Comparison of ENCODE assay signal across 8 cellular contexts in genomic region chrX:18984381-18985185, GRCh38. TPM values are rescaled to one million over a fixed set of nuclear protein-coding genes. Genes with fewer than 3 reads are reported as not detected.
A peak's percentile ranks its signal among the peaks of the same experiment; 100 is the strongest.
DNase-seq lines count a peak whose midpoint lies in the region; ATAC-seq and TF ChIP-seq lines count a peak whose summit lies in the region.

No MANE protein-coding gene starts in this region.

- peaks cover 10% of the 10 kb centered on the region for H3K4me1 Mint-ChIP-seq in activated T-cell treated with anti-CD3 and anti-CD28 coated beads, Interleukin-2, amount 50 U/mL, for 4 hours (ENCODE audit: low read depth)
- peaks cover 5% of the 10 kb centered on the region for H3K4me1 Mint-ChIP-seq in stimulated activated effector memory CD8-positive, alpha-beta T cell treated with anti-CD3 and anti-CD28 coated beads, Interleukin-12 subunit alpha, Interleukin-12 subunit beta, amount 100 ng/mL, for 72 hours

- no peaks in the 10 kb centered on the region for H3K9me3 ChIP-seq in PC-3 (ENCODE audit: low read length)

- H3K9me2 ChIP-seq in PC-3 (replicated peaks; ENCODE audit: low read length), result no peaks in the 10 kb centered on the region

- no peaks in the 10 kb centered on the region for H3K36me3 Mint-ChIP-seq in activated T-cell treated with anti-CD3 and anti-CD28 coated beads, Interleukin-2, amount 50 U/mL, for 4 hours (ENCODE audit: insufficient read depth)
- H3K36me3 Mint-ChIP-seq in stimulated activated effector memory CD8-positive, alpha-beta T cell treated with anti-CD3 and anti-CD28 coated beads, Interleukin-12 subunit alpha, Interleukin-12 subunit beta, amount 100 ng/mL, for 72 hours, result no peaks in the 10 kb centered on the region

- peak overlapping the region; percentile 84 for H2AFZ ChIP-seq in PC-3 (ENCODE audit: low read length)

- ATAC-seq in GM21723 (IDR thresholded peaks at IDR 0.05; ENCODE audit: unreplicated experiment) (peak; percentile 87), PC-3 (peak; percentile 80), esophagus mucosa (peak; percentile 97)
- peak; percentile 86 to 88 for ATAC-seq in activated T-cell treated with anti-CD3 and anti-CD28 coated beads, Interleukin-2, amount 50 U/mL, for 4 hours
- peak; percentile 93 for ATAC-seq in stimulated activated effector memory CD8-positive, alpha-beta T cell treated with anti-CD3 and anti-CD28 coated beads, Interleukin-12 subunit alpha, Interleukin-12 subunit beta, amount 100 ng/mL, for 72 hours

- in situ Hi-C loops in KBM-7 (cut with MboI; ENCODE audit: low pct_unique_long_range_greater_than_20kb, low sequenced_read_pairs), result no loop called here

- intact Hi-C loops in PC-3 (cut with micrococcal nuclease), result no loop called here

- peaks cover 56% of the 10 kb centered on the region for H3K79me2 ChIP-seq in PC-3 (ENCODE audit: low read length)

- H3K27me3 Mint-ChIP-seq in activated T-cell treated with anti-CD3 and anti-CD28 coated beads, Interleukin-2, amount 50 U/mL, for 4 hours (ENCODE audit: low read depth), result no peaks in the 10 kb centered on the region

- H3K4me3 ChIP-seq in PC-3 (ENCODE audit: low read length), result peak overlapping the region; percentile 99

- peak overlapping the region; percentile 84 for H3K4me3 Mint-ChIP-seq in activated T-cell treated with anti-CD3 and anti-CD28 coated beads, Interleukin-2, amount 50 U/mL, for 4 hours
- peak overlapping the region; percentile 76 for H3K4me3 Mint-ChIP-seq in stimulated activated effector memory CD8-positive, alpha-beta T cell treated with anti-CD3 and anti-CD28 coated beads, Interleukin-12 subunit alpha, Interleukin-12 subunit beta, amount 100 ng/mL, for 72 hours

- H3K27ac ChIP-seq in PC-3 (ENCODE audit: low read length), result peak overlapping the region; percentile 71

- no peaks in the 10 kb centered on the region for H3K27me3 ChIP-seq in PC-3 (ENCODE audit: low read length)

- CTCF ChIA-PET in PC-3 (lab: Charles Lee), result no interaction called here

- no TSS peak for BruUV-seq in PC-3 (replicated peaks; lab: Mats Ljungman, UMichigan)

- peaks cover 23% of the 10 kb centered on the region for H3K4me1 ChIP-seq in PC-3 (ENCODE audit: insufficient read depth, low read length)

- POLR2A ChIA-PET in PC-3 (lab: Charles Lee; ENCODE audit: unreplicated experiment), result interaction anchor here (0.6 to 1.0 kb wide), 4 partner anchors 8 to 24 kb away, joined by 4 to 6 read pairs (median 5); no protein-coding TSS in a partner anchor

- H4K20me1 ChIP-seq in PC-3 (ENCODE audit: low read length), result no peaks in the 10 kb centered on the region

- peak overlapping the region; percentile 89 for H3K27ac Mint-ChIP-seq in stimulated activated effector memory CD8-positive, alpha-beta T cell treated with anti-CD3 and anti-CD28 coated beads, Interleukin-12 subunit alpha, Interleukin-12 subunit beta, amount 100 ng/mL, for 72 hours

- H3K9me3 Mint-ChIP-seq in activated T-cell treated with anti-CD3 and anti-CD28 coated beads, Interleukin-2, amount 50 U/mL, for 4 hours, result no peaks in the 10 kb centered on the region
- H3K9me3 Mint-ChIP-seq in stimulated activated effector memory CD8-positive, alpha-beta T cell treated with anti-CD3 and anti-CD28 coated beads, Interleukin-12 subunit alpha, Interleukin-12 subunit beta, amount 100 ng/mL, for 72 hours, result no peaks in the 10 kb centered on the region

- DNase-seq in DMS79 treated with DMSO at 0.1 percent for 48 hours (lab: John Stamatoyannopoulos, UW) (peak; percentile 25), KBM-7 (peak; percentile 92), PC-3 (peak; percentile 79), myocyte (ENCODE audit: low read depth) (peak; percentile 79)
- DNase-seq in activated T-cell treated with anti-CD3 and anti-CD28 coated beads, Interleukin-2, amount 50 U/mL, for 4 hours, result peak; percentile 82
- DNase-seq in stimulated activated effector memory CD8-positive, alpha-beta T cell treated with anti-CD3 and anti-CD28 coated beads, Interleukin-12 subunit alpha, Interleukin-12 subunit beta, amount 100 ng/mL, for 72 hours (ENCODE audit: low spot score in 2 of 2), result peak; percentile 67 to 86

- peak overlapping the region; percentile 93 for H3K4me2 ChIP-seq in PC-3 (ENCODE audit: low read length)

- H3K9ac ChIP-seq in PC-3 (ENCODE audit: low read length), result peak overlapping the region; percentile 91

- no peaks in the 10 kb centered on the region for H3F3A ChIP-seq in PC-3 (ENCODE audit: low read length, unreplicated experiment)

- no peak for TF ChIP-seq CTCF in PC-3 (conservative IDR thresholded peaks at IDR 0.05; ENCODE audit: low read depth, low read length)

- H3K36me3 ChIP-seq in PC-3 (ENCODE audit: low read depth, low read length), result 0 out of 2 replicates have a peak, but pooled peaks cover 2% of the 10 kb centered on the region

RNA-seq across cellular contexts. Expression of gene PHKA2, which starts 0.7 kb away (rescaled TPM):
- total RNA-seq in PC-3 (2014; rRNA removed) (24.6 and 35.5 TPM in 2 replicates), esophagus mucosa (8.8 TPM), myocyte (5.6 and 9.1 TPM in 2 replicates)
- 10 to 100 TPM; 14.1 to 17.5 (median 14.8) TPM for total RNA-seq in activated T-cell treated with anti-CD3 and anti-CD28 coated beads, Interleukin-2, amount 50 U/mL, for 4 hours
- 8.1 TPM for polyA plus RNA-seq in myocyte (2012)

Comparison
In these comparisons a context has a peak if more than half of its experiments do, and no peak if none do; other contexts are left out.
1. Peak in every context shown above with its lines: DNase-seq, ATAC-seq, H3K4me3 ChIP-seq and H3K27ac ChIP-seq.
2. DNase-seq: peak in every context shown above with its lines; median percentile 92 in KBM-7; 82 in activated T-cell treated with anti-CD3 and anti-CD28 coated beads, Interleukin-2, amount 50 U/mL, for 4 hours; 79 in PC-3; 79 in myocyte; 76 in stimulated activated effector memory CD8-positive, alpha-beta T cell treated with anti-CD3 and anti-CD28 coated beads, Interleukin-12 subunit alpha, Interleukin-12 subunit beta, amount 100 ng/mL, for 72 hours; 25 in DMS79 treated with DMSO at 0.1 percent for 48 hours.